Comparison of ENCODE assay signal across 8 cellular contexts in the genomic region with DNA sequence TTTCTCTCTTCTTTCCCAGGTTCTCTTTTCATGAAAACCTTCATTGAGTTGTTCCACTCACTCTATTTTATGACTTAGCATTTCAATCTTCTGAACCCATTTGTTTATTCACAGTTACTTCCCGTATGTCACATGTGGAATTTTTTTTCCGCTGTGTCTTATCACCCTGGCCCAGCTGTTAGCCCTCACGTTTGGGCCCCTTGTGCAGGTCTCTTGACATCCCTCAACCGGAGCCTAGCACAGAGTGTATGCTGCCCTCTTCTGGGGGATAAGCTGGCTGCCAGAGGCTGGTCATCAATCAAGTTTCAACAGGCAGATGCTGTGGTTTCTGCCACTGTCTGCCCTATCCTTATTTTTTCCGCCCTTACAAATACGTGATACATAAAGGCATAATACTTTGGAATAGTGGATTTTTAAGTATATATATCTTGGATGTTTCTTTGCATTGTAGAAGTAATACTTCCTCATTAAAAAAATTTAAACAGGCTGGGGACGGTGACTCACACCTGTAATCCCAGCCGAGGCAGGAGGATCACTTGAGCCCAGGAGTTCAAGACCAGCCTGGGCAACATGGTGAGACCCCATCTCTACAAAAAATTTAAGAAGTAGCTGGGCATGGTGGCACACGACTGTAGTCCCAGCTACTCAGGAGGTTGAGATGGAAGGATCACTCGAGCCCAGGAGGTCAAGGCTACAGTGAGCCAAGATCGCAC.
DNase-seq lines count a peak whose midpoint lies in the region; ATAC-seq lines count a peak whose summit lies in the region.

No MANE protein-coding gene starts in this region.

- ATAC-seq in GM21423 (IDR thresholded peaks at IDR 0.05; ENCODE audit: unreplicated experiment) (peak; percentile 59), GM21786 (IDR thresholded peaks at IDR 0.05; ENCODE audit: unreplicated experiment) (no peak), HG03439 (IDR thresholded peaks at IDR 0.05; ENCODE audit: unreplicated experiment) (no peak)

- H3K4me3 Mint-ChIP-seq in activated naive CD4-positive, alpha-beta T cell treated with anti-CD3 and anti-CD28 coated beads, Interleukin-2, amount 50 U/mL, for 24 hours, result no peak overlapping the region

- H3K27ac Mint-ChIP-seq in activated naive CD4-positive, alpha-beta T cell treated with anti-CD3 and anti-CD28 coated beads, Interleukin-2, amount 50 U/mL, for 24 hours, result peak overlapping the region; percentile 0

- DNase-seq in AG08396 (ENCODE audit: low spot score), result peak; percentile 15
- peak; percentile 26 for DNase-seq in NOMO-1 treated with dmso at 0.1 percent for 144 hours (lab: John Stamatoyannopoulos, UW; ENCODE audit: unreplicated experiment)
- DNase-seq in inferior parietal cortex (ENCODE audit: extremely low spot score), result peak; percentile 76
- DNase-seq in stimulated activated naive CD4-positive, alpha-beta T cell (lab: John Stamatoyannopoulos, UW), result peak in 4 of 6 experiments; percentile 4 to 22 (median 12)

- no peaks in the 10 kb centered on the region for H3K27me3 Mint-ChIP-seq in activated naive CD4-positive, alpha-beta T cell treated with anti-CD3 and anti-CD28 coated beads, Interleukin-2, amount 50 U/mL, for 24 hours

- peaks cover 4% of the 10 kb centered on the region for H3K4me1 Mint-ChIP-seq in activated naive CD4-positive, alpha-beta T cell treated with anti-CD3 and anti-CD28 coated beads, Interleukin-2, amount 50 U/mL, for 24 hours

- no peaks in the 10 kb centered on the region for H3K36me3 Mint-ChIP-seq in activated naive CD4-positive, alpha-beta T cell treated with anti-CD3 and anti-CD28 coated beads, Interleukin-2, amount 50 U/mL, for 24 hours

- H3K9me3 Mint-ChIP-seq in activated naive CD4-positive, alpha-beta T cell treated with anti-CD3 and anti-CD28 coated beads, Interleukin-2, amount 50 U/mL, for 24 hours, result no peaks in the 10 kb centered on the region

Comparison
In these comparisons a context has a peak if more than half of its experiments do, and no peak if none do; other contexts are left out.
1. DNase-seq: peak in every context shown above with its lines; median percentile 76 in inferior parietal cortex; 26 in NOMO-1 treated with dmso at 0.1 percent for 144 hours; 15 in AG08396; 12 in stimulated activated naive CD4-positive, alpha-beta T cell.